In the genomic region with DNA sequence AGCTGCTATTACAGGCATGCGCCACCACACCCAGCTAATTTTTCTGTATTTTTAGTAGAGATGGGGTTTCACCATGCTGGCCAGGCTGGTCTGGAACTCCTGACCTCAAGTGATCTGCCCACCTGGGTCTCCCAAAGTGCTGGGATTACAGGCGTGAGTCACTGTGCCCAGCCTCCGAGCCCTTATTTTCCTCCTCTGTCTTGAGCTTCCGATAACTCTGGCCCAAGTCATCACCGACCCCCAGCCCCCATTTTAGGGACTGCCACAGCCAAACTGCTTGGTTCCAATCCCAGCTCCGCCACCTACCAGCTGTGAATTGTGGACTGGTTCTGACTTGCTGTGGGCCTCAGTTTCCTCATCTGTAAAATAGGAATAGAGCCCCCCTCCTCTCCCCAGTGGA, we compare ENCODE assay signal across 16 cellular contexts. TPM values are rescaled to one million over a fixed set of nuclear protein-coding genes. Genes with fewer than 3 reads are reported as not detected.
DNase-seq lines count a peak whose midpoint lies in the region; ATAC-seq, FAIRE-seq and TF ChIP-seq lines count a peak whose summit lies in the region.
"Not testable (repeated sequence)": the region's sequence is repeated elsewhere in the genome, so short reads cannot be mapped to it uniquely, and the experiment has no call there.
"Had no signal": no experiment of that assay in that cellular context is flagged by ENCODE, and none has a peak within 500 bp of the region (broad histone marks: within the 10 kb centered on the region; RNA-seq: fewer than 3 reads in every experiment).

No MANE protein-coding gene starts in this region.

- H4K91ac ChIP-seq in neuronal stem cell (ENCODE audit: low read depth, low read length, poor library complexity) = not testable (repeated sequence)

- TF ChIP-seq CTCF in astrocyte (IDR thresholded peaks at IDR 0.05; ENCODE audit: insufficient read depth, low read depth, low read length); hepatocyte (IDR thresholded peaks at IDR 0.05; ENCODE audit: poor library complexity); upper lobe of left lung (IDR thresholded peaks at IDR 0.05): not testable (repeated sequence)

- peak overlapping the region; percentile 84 for H2AFZ ChIP-seq in ACC112 (ENCODE audit: low read length, unreplicated experiment)
- H2AFZ ChIP-seq in astrocyte (ENCODE audit: low read depth, low read length) = peak overlapping the region; percentile 79
- not testable (repeated sequence) for H2AFZ ChIP-seq in hepatocyte
- peak overlapping the region; percentile 91 for H2AFZ ChIP-seq in neuronal stem cell (ENCODE audit: low read length)

- not testable (repeated sequence) for H3K14ac ChIP-seq in neuronal stem cell (ENCODE audit: low read length)

- not testable (repeated sequence) for H4K8ac ChIP-seq in neuronal stem cell (ENCODE audit: low read depth, low read length)

- TF ChIP-seq POLR2A in upper lobe of left lung (IDR thresholded peaks at IDR 0.05) = not testable (repeated sequence)

- H3K4ac ChIP-seq in neuronal stem cell (ENCODE audit: low read length) = not testable (repeated sequence)

- peak overlapping the region; percentile 7 for H3K18ac ChIP-seq in neuronal stem cell (ENCODE audit: low read length)

- TF ChIP-seq EP300 in upper lobe of left lung (IDR thresholded peaks at IDR 0.05) = not testable (repeated sequence)

- H3K9ac ChIP-seq in NT2/D1 (ENCODE audit: insufficient read length, low read depth) = peak overlapping the region; percentile 76
- peak overlapping the region; percentile 78 for H3K9ac ChIP-seq in astrocyte (ENCODE audit: low read length)
- not testable (repeated sequence) for H3K9ac ChIP-seq in neuronal stem cell (ENCODE audit: low read depth, low read length, poor library complexity)
- peak overlapping the region; percentile 59 to 76 (median 74) for H3K9ac ChIP-seq in skeletal muscle tissue (ENCODE audit: low read depth in 1 of 3, low read length in 3 of 3)

- not testable (repeated sequence) for H2BK5ac ChIP-seq in neuronal stem cell (ENCODE audit: low read length)

- not testable (repeated sequence) for H2AK5ac ChIP-seq in neuronal stem cell (ENCODE audit: low read depth, low read length)

- not testable (repeated sequence) for H3K36me3 Mint-ChIP-seq in astrocyte (ENCODE audit: low read depth, unreplicated experiment)

- peak overlapping the region; percentile 83 for H3K27ac Mint-ChIP-seq in astrocyte (ENCODE audit: unreplicated experiment)

- H3K27ac ChIP-seq in ACC112 (ENCODE audit: low read depth, low read length) = peak overlapping the region; percentile 93
- peak overlapping the region; percentile 87 for H3K27ac ChIP-seq in astrocyte (ENCODE audit: low read depth, low read length)
- peak overlapping the region; percentile 53 to 63 for H3K27ac ChIP-seq in esophagus (ENCODE audit: low read depth in 2 of 2, low read length in 1 of 2)
- H3K27ac ChIP-seq in hepatocyte = peak overlapping the region; percentile 51
- H3K27ac ChIP-seq in neuronal stem cell (replicated peaks; ENCODE audit: low read length) = not testable (repeated sequence)
- peak overlapping the region; percentile 78 for H3K27ac ChIP-seq in skeletal muscle tissue (ENCODE audit: low read depth, low read length)
- peak overlapping the region; percentile 50 to 87 (median 82) for H3K27ac ChIP-seq in upper lobe of left lung

- H3K4me3 Mint-ChIP-seq in astrocyte (ENCODE audit: unreplicated experiment) = not testable (repeated sequence)

- H2BK120ac ChIP-seq in neuronal stem cell (ENCODE audit: low read depth, low read length) = not testable (repeated sequence)

- not testable (repeated sequence) for H2BK15ac ChIP-seq in neuronal stem cell (ENCODE audit: low read length)

- H2BK12ac ChIP-seq in neuronal stem cell (ENCODE audit: low read length) = not testable (repeated sequence)

- H3K23ac ChIP-seq in neuronal stem cell (ENCODE audit: low read depth, low read length, poor library complexity) = not testable (repeated sequence)

- H3K27me3 Mint-ChIP-seq in astrocyte (ENCODE audit: low read depth, unreplicated experiment) = not testable (repeated sequence)

- H3K4me2 ChIP-seq in astrocyte (ENCODE audit: low read length) = peak overlapping the region; percentile 76
- not testable (repeated sequence) for H3K4me2 ChIP-seq in hepatocyte; neuronal stem cell (ENCODE audit: insufficient read depth, low read length, poor library complexity, severe bottlenecking)

- ATAC-seq in upper lobe of left lung (ENCODE audit: low FRiP score in 2 of 2) = not testable (repeated sequence)

- H3K4me1 Mint-ChIP-seq in astrocyte (ENCODE audit: low read depth, unreplicated experiment) = not testable (repeated sequence)

- FAIRE-seq in astrocyte (lab: Jason Lieb, UNC) = not testable (repeated sequence)

- not testable (repeated sequence) for H3K36me3 ChIP-seq in ACC112 (ENCODE audit: insufficient read depth, low read length); NT2/D1 (ENCODE audit: insufficient read depth, insufficient read length, low read length); astrocyte (ENCODE audit: insufficient read depth, low read length); esophagus (ENCODE audit: control insufficient read depth in 2 of 2, insufficient read depth in 2 of 2, low read length in 1 of 2); hepatocyte (replicated peaks; ENCODE audit: insufficient read depth, low read depth); neuronal stem cell (replicated peaks in 1 of 2; ENCODE audit: control insufficient read depth in 2 of 2, insufficient read depth in 2 of 2, low read length in 2 of 2); skeletal muscle tissue (ENCODE audit: control insufficient read depth in 3 of 3, insufficient read depth in 3 of 3, low read length in 3 of 3); upper lobe of left lung

- peak overlapping the region; percentile 67 for H3K4me3 ChIP-seq in ACC112 (ENCODE audit: low read depth, low read length)
- peak overlapping the region; percentile 6 for H3K4me3 ChIP-seq in NT2/D1 (ENCODE audit: insufficient read length, low read depth)
- not testable (repeated sequence) for H3K4me3 ChIP-seq in astrocyte (ENCODE audit: insufficient read depth, low read depth, low read length); esophagus (ENCODE audit: low read depth in 1 of 2, low read length in 2 of 2); hepatocyte; neuronal stem cell (ENCODE audit: low read length in 2 of 2); upper lobe of left lung
- H3K4me3 ChIP-seq in skeletal muscle tissue (ENCODE audit: low read length in 3 of 3) = peak overlapping the region in 2 of 3 donors; percentile 51 to 52

- WGBS in esophagus, 2 donors = 90 to 94% methylated on average over 6 of the region's 6 CpGs
- WGBS in hepatocyte (ENCODE audit: low lambda C conversion rate, missing lambda C conversion rate) = 100% methylated on average over 6 of the region's 6 CpGs
- WGBS in neuronal stem cell (ENCODE audit: extremely low coverage in 2 of 2, insufficient read length in 2 of 2, insufficient replicate concordance in 1 of 2), 2 donors = no CpG with 5 or more reads among the region's 6 CpGs
- WGBS in upper lobe of left lung, 2 donors = 89 to 90% methylated on average over 5 to 6 of the region's 6 CpGs

- not testable (repeated sequence) for DNase-seq in NT2/D1 (ENCODE audit: low read depth, low spot score); astrocyte (ENCODE audit: low read depth); hepatocyte (ENCODE audit: low spot score); neuronal stem cell (ENCODE audit: low spot score); upper lobe of left lung

- H3K9me3 Mint-ChIP-seq in astrocyte (ENCODE audit: unreplicated experiment) = not testable (repeated sequence)

- not testable (repeated sequence) for H3K9me2 ChIP-seq in hepatocyte (replicated peaks; ENCODE audit: insufficient read depth)

- not testable (repeated sequence) for H3K79me2 ChIP-seq in ACC112 (ENCODE audit: control insufficient read depth, insufficient read depth, low read length, unreplicated experiment); astrocyte (ENCODE audit: insufficient read depth, low read length); hepatocyte

- H3K27me3 ChIP-seq in ACC112 (ENCODE audit: insufficient read depth, low read length); NT2/D1 (ENCODE audit: insufficient read depth, insufficient read length); astrocyte (ENCODE audit: insufficient read depth, low read length); esophagus (ENCODE audit: control insufficient read depth in 1 of 2, insufficient read depth in 2 of 2, low read length in 2 of 2); hepatocyte; neuronal stem cell (ENCODE audit: control insufficient read depth in 3 of 3, insufficient read depth in 3 of 3, low read depth in 1 of 3, low read length in 3 of 3); skeletal muscle tissue (ENCODE audit: control insufficient read depth in 3 of 3, insufficient read depth in 3 of 3, low read length in 3 of 3); upper lobe of left lung: not testable (repeated sequence)

- H3K9me3 ChIP-seq in NT2/D1 (ENCODE audit: insufficient read depth, low read length); astrocyte (ENCODE audit: insufficient read depth, low read depth, low read length); esophagus (ENCODE audit: control insufficient read depth in 2 of 2, insufficient read depth in 1 of 2, low read depth in 1 of 2, low read length in 1 of 2); hepatocyte (ENCODE audit: low read depth); neuronal stem cell (replicated peaks in 1 of 2; ENCODE audit: control insufficient read depth in 2 of 2, insufficient read depth in 1 of 2, low read depth in 1 of 2, low read length in 2 of 2); skeletal muscle tissue (ENCODE audit: control insufficient read depth in 3 of 3, low read length in 3 of 3); upper lobe of left lung: not testable (repeated sequence)

- H3K79me1 ChIP-seq in neuronal stem cell (ENCODE audit: low read depth, low read length) = not testable (repeated sequence)

- H4K20me1 ChIP-seq in astrocyte (ENCODE audit: insufficient read depth, low read length); hepatocyte (ENCODE audit: insufficient read depth, poor library complexity, severe bottlenecking): not testable (repeated sequence)

- H3K4me1 ChIP-seq in ACC112 (ENCODE audit: control insufficient read depth, insufficient read depth, low read length, unreplicated experiment) (peaks cover 25% of the 10 kb centered on the region), NT2/D1 (ENCODE audit: insufficient read depth, insufficient read length) (peaks cover 15% of the 10 kb centered on the region), astrocyte (ENCODE audit: insufficient read depth, low read length) (peaks cover 34% of the 10 kb centered on the region), hepatocyte (ENCODE audit: insufficient read depth) (peaks cover 29% of the 10 kb centered on the region), neuronal stem cell (ENCODE audit: control insufficient read depth in 2 of 2, insufficient read depth in 1 of 2, low read depth in 1 of 2, low read length in 2 of 2) (peaks cover 6 to 20% of the 10 kb centered on the region in 2 donors), skeletal muscle tissue (ENCODE audit: control insufficient read depth in 3 of 3, insufficient read depth in 3 of 3, low read length in 3 of 3) (peaks cover 36 to 40% (median 37%) of the 10 kb centered on the region in 3 donors), upper lobe of left lung (peaks cover 9 to 28% (median 14%) of the 10 kb centered on the region in 4 donors)
- not testable (repeated sequence) for H3K4me1 ChIP-seq in esophagus (ENCODE audit: control insufficient read depth in 2 of 2, insufficient read depth in 2 of 2, low read length in 1 of 2)

RNA-seq across cellular contexts. Expression of a gene that starts 11.2 kb away (rescaled TPM):
- total RNA-seq in astrocyte = not detected in 2 replicates
- polyA plus RNA-seq in esophagus = not detected
- 0.13 TPM in 1 of 2 replicates, not detected in the other for total RNA-seq in hepatocyte
- polyA plus RNA-seq in hepatocyte = not detected in 2 replicates
- polyA plus RNA-seq in neuronal stem cell (2013, experiment 1 of 2) = 0.45 TPM
- 0.51 TPM for polyA plus RNA-seq in neuronal stem cell (2013, experiment 2 of 2)
- total RNA-seq in skeletal muscle tissue = not detected
- total RNA-seq in upper lobe of left lung = 10 to 100 TPM in 3 of 6 donors, 1 to 10 TPM in 2, under 1 TPM in 1; 0.40 to 35.6 (median 9.9) TPM
- total RNA-seq: activated CD8-positive, alpha-beta T cell treated with anti-CD3 and anti-CD28 coated beads for 36 hours; cardiac septum; CD4-positive, CD25-positive, alpha-beta regulatory T cell; dermis blood vessel endothelial cell; NCI-H460; renal cortical epithelial cell; Right ventricle myocardium inferior had no signal
- polyA plus RNA-seq: CD4-positive, CD25-positive, alpha-beta regulatory T cell; IgD-negative memory B cell had no signal
